In genomic region chr18:9184998-9185613, GRCh38 we compare ENCODE assay signal across 13 cellular contexts. TPM values are rescaled to one million over a fixed set of nuclear protein-coding genes. Genes with fewer than 3 reads are reported as not detected.
DNase-seq lines count a peak whose midpoint lies in the region; ATAC-seq and TF ChIP-seq lines count a peak whose summit lies in the region.
"Had no signal": no experiment of that assay in that cellular context is flagged by ENCODE, and none has a peak within 500 bp of the region (broad histone marks: within the 10 kb centered on the region; RNA-seq: fewer than 3 reads in every experiment).

No MANE protein-coding gene starts in this region.

- peaks cover 33% of the 10 kb centered on the region for H3K36me3 Mint-ChIP-seq in activated naive CD4-positive, alpha-beta T cell treated with anti-CD3 and anti-CD28 coated beads for 36 hours (ENCODE audit: low read depth)
- H3K36me3 Mint-ChIP-seq in T-helper 1 cell treated with Interleukin-12 subunit alpha and Interleukin-12 subunit beta and Interleukin-4 antibody, amounts not matched to agents 30 μg/mL and 1 μg/mL, for 36 hours (ENCODE audit: low read depth), result peaks cover 47% of the 10 kb centered on the region
- peaks cover 57% of the 10 kb centered on the region for H3K36me3 Mint-ChIP-seq in stimulated activated memory B cell treated with anti-CD40 and anti-IgM and Interleukin-4, amounts not matched to agents 10 μg/mL and 1 μg/mL and 100 μg/mL, for 72 hours

- CTCF ChIA-PET in activated naive CD4-positive, alpha-beta T cell treated with anti-CD3 and anti-CD28 coated beads for 36 hours (lab: Charles Lee), result interaction anchor here (0.6 kb wide), 1 partner anchor 218 kb away, joined by 3 read pairs; no protein-coding TSS in a partner anchor

- no peak for TF ChIP-seq CTCF in ascending aorta (IDR thresholded peaks at IDR 0.05)

- no peaks in the 10 kb centered on the region for H3K9me3 Mint-ChIP-seq in activated naive CD4-positive, alpha-beta T cell treated with anti-CD3 and anti-CD28 coated beads for 36 hours
- no peaks in the 10 kb centered on the region for H3K9me3 Mint-ChIP-seq in T-helper 1 cell treated with Interleukin-12 subunit alpha and Interleukin-12 subunit beta and Interleukin-4 antibody, amounts not matched to agents 30 μg/mL and 1 μg/mL, for 36 hours
- no peaks in the 10 kb centered on the region for H3K9me3 Mint-ChIP-seq in stimulated activated memory B cell treated with anti-CD40 and anti-IgM and Interleukin-4, amounts not matched to agents 10 μg/mL and 1 μg/mL and 100 μg/mL, for 72 hours

- H3K4me1 Mint-ChIP-seq in activated naive CD4-positive, alpha-beta T cell treated with anti-CD3 and anti-CD28 coated beads for 36 hours (ENCODE audit: low read depth), result peaks cover 43% of the 10 kb centered on the region
- peaks cover 20% of the 10 kb centered on the region for H3K4me1 Mint-ChIP-seq in T-helper 1 cell treated with Interleukin-12 subunit alpha and Interleukin-12 subunit beta and Interleukin-4 antibody, amounts not matched to agents 30 μg/mL and 1 μg/mL, for 36 hours (ENCODE audit: low read depth)
- H3K4me1 Mint-ChIP-seq in stimulated activated memory B cell treated with anti-CD40 and anti-IgM and Interleukin-4, amounts not matched to agents 10 μg/mL and 1 μg/mL and 100 μg/mL, for 72 hours, result peaks cover 59% of the 10 kb centered on the region

- no peak overlapping the region for H3K4me3 ChIP-seq in ascending aorta

- no peak for TF ChIP-seq POLR2A in erythroblast (IDR thresholded peaks at IDR 0.05; ENCODE audit: low read length)

- H3K27ac Mint-ChIP-seq in activated naive CD4-positive, alpha-beta T cell treated with anti-CD3 and anti-CD28 coated beads for 36 hours, result peak overlapping the region; percentile 31
- peak overlapping the region; percentile 49 for H3K27ac Mint-ChIP-seq in T-helper 1 cell treated with Interleukin-12 subunit alpha and Interleukin-12 subunit beta and Interleukin-4 antibody, amounts not matched to agents 30 μg/mL and 1 μg/mL, for 36 hours
- peak overlapping the region; percentile 70 for H3K27ac Mint-ChIP-seq in stimulated activated memory B cell treated with anti-CD40 and anti-IgM and Interleukin-4, amounts not matched to agents 10 μg/mL and 1 μg/mL and 100 μg/mL, for 72 hours

- no peaks in the 10 kb centered on the region for H3K27me3 Mint-ChIP-seq in activated naive CD4-positive, alpha-beta T cell treated with anti-CD3 and anti-CD28 coated beads for 36 hours (ENCODE audit: low read depth)
- no peaks in the 10 kb centered on the region for H3K27me3 Mint-ChIP-seq in T-helper 1 cell treated with Interleukin-12 subunit alpha and Interleukin-12 subunit beta and Interleukin-4 antibody, amounts not matched to agents 30 μg/mL and 1 μg/mL, for 36 hours (ENCODE audit: low read depth)
- no peaks in the 10 kb centered on the region for H3K27me3 Mint-ChIP-seq in stimulated activated memory B cell treated with anti-CD40 and anti-IgM and Interleukin-4, amounts not matched to agents 10 μg/mL and 1 μg/mL and 100 μg/mL, for 72 hours

- peak; percentile 56 for ATAC-seq in stimulated activated memory B cell treated with anti-CD40 and anti-IgM and Interleukin-4, amounts not matched to agents 10 μg/mL and 1 μg/mL and 100 μg/mL, for 72 hours
- ATAC-seq in GM21825 (IDR thresholded peaks at IDR 0.05; ENCODE audit: unreplicated experiment), result no peak
- ATAC-seq: SK-N-SH treated with all-trans-retinoic acid at 6 μM for 48 hours had no signal

- peak overlapping the region in 1 of 2 donors; percentile 22 for H3K27ac ChIP-seq in ascending aorta

- no peaks in the 10 kb centered on the region for H3K27me3 ChIP-seq in ascending aorta

- DNase-seq in activated naive CD4-positive, alpha-beta T cell treated with anti-CD3 and anti-CD28 coated beads for 36 hours, result peak; percentile 17
- DNase-seq in activated naive CD4-positive, alpha-beta T cell treated with anti-CD3 and anti-CD28 coated beads, Interleukin-2, amount 50 U/mL, for 16 hours, result no peak
- DNase-seq in erythroblast (lab: John Stamatoyannopoulos, UW), result peak; percentile 25 to 31
- DNase-seq in ascending aorta (ENCODE audit: low spot score in 2 of 2), result no peak
- DNase-seq in cerebellar nuclear complex (lab: John Stamatoyannopoulos, UW), result no peak
- DNase-seq: cortex of kidney, hippocampal formation, midbrain, NCI-H748 treated with DMSO at 0.1 percent for 48 hours had no signal

- intact Hi-C loops in activated naive CD4-positive, alpha-beta T cell treated with anti-CD3 and anti-CD28 coated beads for 36 hours (cut with micrococcal nuclease), result no loop called here
- intact Hi-C loops in ascending aorta (cut with DNase I), result no loop called here

- peaks cover 5 to 21% of the 10 kb centered on the region in 2 donors for H3K36me3 ChIP-seq in ascending aorta

- peak overlapping the region; percentile 63 for H3K4me3 Mint-ChIP-seq in activated naive CD4-positive, alpha-beta T cell treated with anti-CD3 and anti-CD28 coated beads for 36 hours
- H3K4me3 Mint-ChIP-seq in T-helper 1 cell treated with Interleukin-12 subunit alpha and Interleukin-12 subunit beta and Interleukin-4 antibody, amounts not matched to agents 30 μg/mL and 1 μg/mL, for 36 hours, result peak overlapping the region; percentile 63
- H3K4me3 Mint-ChIP-seq in stimulated activated memory B cell treated with anti-CD40 and anti-IgM and Interleukin-4, amounts not matched to agents 10 μg/mL and 1 μg/mL and 100 μg/mL, for 72 hours, result peak overlapping the region; percentile 59

- H3K4me1 ChIP-seq in ascending aorta, result peaks cover 4 to 12% of the 10 kb centered on the region in 2 donors

- H3K9me3 ChIP-seq in ascending aorta, result no peaks in the 10 kb centered on the region

RNA-seq across cellular contexts. Expression of gene ANKRD12, which starts 48.5 kb away (rescaled TPM):
- 10 to 100 TPM; 37.5 to 40.0 TPM for total RNA-seq in activated naive CD4-positive, alpha-beta T cell treated with anti-CD3 and anti-CD28 coated beads for 36 hours
- total RNA-seq in ascending aorta, result 11.4 TPM

Comparison
In these comparisons a context has a peak if more than half of its experiments do, and no peak if none do; other contexts are left out.
1. DNase-seq: peak in activated naive CD4-positive, alpha-beta T cell treated with anti-CD3 and anti-CD28 coated beads for 36 hours (single experiment) and erythroblast (2 of 2); none in activated naive CD4-positive, alpha-beta T cell treated with anti-CD3 and anti-CD28 coated beads, Interleukin-2, amount 50 U/mL, for 16 hours (single experiment), ascending aorta (0 of 2) and cerebellar nuclear complex (0 of 2).
2. Peak in every context shown above with its lines, with median percentiles within 50 percentile points of each other: H3K27ac Mint-ChIP-seq and H3K4me3 Mint-ChIP-seq.